ENCODE assay signal across 18 cellular contexts in genomic region chr22:23090079-23090835, GRCh38. TPM values are rescaled to one million over a fixed set of nuclear protein-coding genes. Genes with fewer than 3 reads are reported as not detected.
DNase-seq lines count a peak whose midpoint lies in the region; ATAC-seq and TF ChIP-seq lines count a peak whose summit lies in the region.
"Had no signal": no experiment of that assay in that cellular context is flagged by ENCODE, and none has a peak within 500 bp of the region (broad histone marks: within the 10 kb centered on the region; RNA-seq: fewer than 3 reads in every experiment).

No MANE protein-coding gene starts in this region.

- H3K4me1 ChIP-seq in RWPE2 (ENCODE audit: insufficient read depth, poor library complexity, severe bottlenecking): no peaks in the 10 kb centered on the region
- H3K4me1 ChIP-seq: Caco-2 had no signal

- POLR2A ChIA-PET in activated CD4-positive, alpha-beta memory T cell treated with anti-CD3 and anti-CD28 coated beads for 36 hours (lab: Charles Lee): no interaction called here

- H3K36me3 Mint-ChIP-seq in activated CD4-positive, alpha-beta memory T cell treated with anti-CD3 and anti-CD28 coated beads for 36 hours: no peaks in the 10 kb centered on the region
- no peaks in the 10 kb centered on the region for H3K36me3 Mint-ChIP-seq in glutamatergic neuron (ENCODE audit: unreplicated experiment)
- H3K36me3 Mint-ChIP-seq: CD4-positive, alpha-beta memory T cell had no signal

- no peaks in the 10 kb centered on the region for H3K9me3 Mint-ChIP-seq in activated CD4-positive, alpha-beta memory T cell treated with anti-CD3 and anti-CD28 coated beads for 36 hours
- peaks cover 3% of the 10 kb centered on the region for H3K9me3 Mint-ChIP-seq in glutamatergic neuron (ENCODE audit: unreplicated experiment)
- H3K9me3 Mint-ChIP-seq: CD4-positive, alpha-beta memory T cell; HFFc6 had no signal

- no peaks in the 10 kb centered on the region for H3K27me3 ChIP-seq in RWPE2 (ENCODE audit: insufficient read depth, poor library complexity, severe bottlenecking)

- DNase-seq in NCI-H510A treated with DMSO at 0.1 percent for 48 hours (lab: John Stamatoyannopoulos, UW): peak; percentile 23
- no peak for DNase-seq in NCI-H510A (lab: John Stamatoyannopoulos, UW)
- DNase-seq in NCI-H345 treated with DMSO at 0.1 percent for 48 hours (lab: John Stamatoyannopoulos, UW; ENCODE audit: unreplicated experiment): peak; percentile 41
- no peak for DNase-seq in RWPE2 (ENCODE audit: low spot score)
- DNase-seq in activated CD8-positive, alpha-beta memory T cell treated with anti-CD3 and anti-CD28 coated beads, Interleukin-2, amount 50 U/mL, for 48 hours: no peak
- DNase-seq in activated CD4-positive, alpha-beta memory T cell treated with anti-CD3 and anti-CD28 coated beads for 36 hours: no peak
- no peak for DNase-seq in stimulated activated CD4-positive, alpha-beta T cell treated with anti-CD3 and anti-CD28 coated beads, Interleukin-2, amount 100 ng/mL, for 24 hours
- DNase-seq in glutamatergic neuron: no peak
- DNase-seq: 8988T; AML-193; Caco-2; CD4-positive, alpha-beta memory T cell; GF-D8; HCEC 1CT; HFFc6 had no signal

- intact Hi-C loops in activated CD4-positive, alpha-beta memory T cell treated with anti-CD3 and anti-CD28 coated beads for 36 hours (cut with micrococcal nuclease): no loop called here

- peaks cover 11% of the 10 kb centered on the region for H3K9me3 ChIP-seq in RWPE2 (ENCODE audit: severe bottlenecking)
- H3K9me3 ChIP-seq: Caco-2 had no signal

- H3K27ac ChIP-seq in RWPE2 (ENCODE audit: poor library complexity, severe bottlenecking): no peak overlapping the region
- H3K27ac ChIP-seq: C4-2B had no signal

- no peaks in the 10 kb centered on the region for H3K27me3 Mint-ChIP-seq in activated CD4-positive, alpha-beta memory T cell treated with anti-CD3 and anti-CD28 coated beads for 36 hours
- peaks cover 9% of the 10 kb centered on the region for H3K27me3 Mint-ChIP-seq in glutamatergic neuron (ENCODE audit: unreplicated experiment)
- H3K27me3 Mint-ChIP-seq: CD4-positive, alpha-beta memory T cell had no signal

- CTCF ChIA-PET in activated CD4-positive, alpha-beta memory T cell treated with anti-CD3 and anti-CD28 coated beads for 36 hours (lab: Charles Lee): no interaction called here

- H3K4me1 Mint-ChIP-seq in activated CD4-positive, alpha-beta memory T cell treated with anti-CD3 and anti-CD28 coated beads for 36 hours (ENCODE audit: low read depth): peaks cover 4% of the 10 kb centered on the region
- H3K4me1 Mint-ChIP-seq in glutamatergic neuron (ENCODE audit: low read depth, unreplicated experiment): peaks cover 18% of the 10 kb centered on the region

- H3K36me3 ChIP-seq in RWPE2 (ENCODE audit: low read depth): no peaks in the 10 kb centered on the region

- ATAC-seq in RWPE2 (ENCODE audit: low read depth): 0 out of 3 replicates have a peak, but pooled peaks have one; percentile 12
- ATAC-seq: HepG2 had no signal

- H3K27ac Mint-ChIP-seq in activated CD4-positive, alpha-beta memory T cell treated with anti-CD3 and anti-CD28 coated beads for 36 hours: no peak overlapping the region
- no peak overlapping the region for H3K27ac Mint-ChIP-seq in glutamatergic neuron (ENCODE audit: unreplicated experiment)
- H3K27ac Mint-ChIP-seq: CD4-positive, alpha-beta memory T cell; HFFc6 had no signal

- no peak overlapping the region for H3K4me3 ChIP-seq in RWPE2 (ENCODE audit: severe bottlenecking)

- TF ChIP-seq CTCF in RWPE2 (IDR thresholded peaks at IDR 0.05; ENCODE audit: poor library complexity, severe bottlenecking) (no peak), glutamatergic neuron (IDR thresholded peaks at IDR 0.05; ENCODE audit: partially characterized antibody, unreplicated experiment) (no peak)

- H3K4me3 Mint-ChIP-seq in activated CD4-positive, alpha-beta memory T cell treated with anti-CD3 and anti-CD28 coated beads for 36 hours: no peak overlapping the region
- no peak overlapping the region for H3K4me3 Mint-ChIP-seq in glutamatergic neuron (ENCODE audit: unreplicated experiment)
- H3K4me3 Mint-ChIP-seq: CD4-positive, alpha-beta memory T cell; HFFc6 had no signal

RNA-seq across cellular contexts. Expression of gene GNAZ, which starts 19.9 kb away (rescaled TPM):
- total RNA-seq in activated CD4-positive, alpha-beta memory T cell treated with anti-CD3 and anti-CD28 coated beads for 36 hours: 1 to 10 TPM; 1.6 to 2.2 TPM
- 82.5 TPM for total RNA-seq in glutamatergic neuron (ENCODE audit: unreplicated experiment)

RNA-seq across cellular contexts. Expression of gene RSPH14, which starts 51.5 kb away (rescaled TPM):
- total RNA-seq in activated CD4-positive, alpha-beta memory T cell treated with anti-CD3 and anti-CD28 coated beads for 36 hours: under 1 TPM in 1 of 2 experiments, not detected in 1; 0.46 TPM
- total RNA-seq in glutamatergic neuron (ENCODE audit: unreplicated experiment): 1.7 TPM
- total RNA-seq: CD4-positive, alpha-beta memory T cell; H4; HFFc6 had no signal

RNA-seq across cellular contexts. Expression of gene RAB36, which starts 55.0 kb away (rescaled TPM):
- total RNA-seq in activated CD4-positive, alpha-beta memory T cell treated with anti-CD3 and anti-CD28 coated beads for 36 hours: under 1 TPM; 0.31 to 0.46 TPM
- total RNA-seq in glutamatergic neuron (ENCODE audit: unreplicated experiment): 2.0 TPM

Comparison
In these comparisons a context has a peak if more than half of its experiments do, and no peak if none do; other contexts are left out.
1. DNase-seq: peak in NCI-H510A treated with DMSO at 0.1 percent for 48 hours (single experiment) and NCI-H345 treated with DMSO at 0.1 percent for 48 hours (single experiment); none in NCI-H510A (single experiment), RWPE2 (single experiment), activated CD8-positive, alpha-beta memory T cell treated with anti-CD3 and anti-CD28 coated beads, Interleukin-2, amount 50 U/mL, for 48 hours (single experiment), activated CD4-positive, alpha-beta memory T cell treated with anti-CD3 and anti-CD28 coated beads for 36 hours (single experiment), stimulated activated CD4-positive, alpha-beta T cell treated with anti-CD3 and anti-CD28 coated beads, Interleukin-2, amount 100 ng/mL, for 24 hours (0 of 2) and glutamatergic neuron (single experiment).
2. RNA of gene GNAZ, which starts 19.9 kb away (total RNA-seq): 82.5 TPM in glutamatergic neuron (single experiment); 1.6 to 2.2 TPM in activated CD4-positive, alpha-beta memory T cell treated with anti-CD3 and anti-CD28 coated beads for 36 hours; every median in the first group is over 10 times any median in the second.